ENCODE assay signal across 1 cellular context in genomic region chr7:26189697-26190096, GRCh38.
TF ChIP-seq lines count a peak whose summit lies in the region.

No MANE protein-coding gene starts in this region.

TF ChIP-seq in GM12878, 131 proteins besides CTCF, POLR2A, EP300 and RAD21:
- no peak for TF ChIP-seq IKZF2 (IDR thresholded peaks at IDR 0.05)
- TF ChIP-seq BACH1 (IDR thresholded peaks at IDR 0.05; ENCODE audit: borderline replicate concordance) = peak; percentile 61
- TF ChIP-seq SREBF2 (IDR thresholded peaks at IDR 0.05; ENCODE audit: low read length) = no peak
- TF ChIP-seq SMARCA5 (IDR thresholded peaks at IDR 0.05) = no peak
- TF ChIP-seq RUNX3 (IDR thresholded peaks at IDR 0.05; ENCODE audit: low read length) = 0 out of 2 replicates have a peak, but pooled peaks have one; percentile 2
- TF ChIP-seq DPF2 (IDR thresholded peaks at IDR 0.05) = no peak
- TF ChIP-seq KDM1A (IDR thresholded peaks at IDR 0.05; ENCODE audit: borderline replicate concordance) = no peak
- TF ChIP-seq NR2C1 (IDR thresholded peaks at IDR 0.05) = no peak
- no peak for TF ChIP-seq ZZZ3 (IDR thresholded peaks at IDR 0.05; ENCODE audit: control insufficient read depth, insufficient read length, low read depth)
- TF ChIP-seq WRNIP1 (IDR thresholded peaks at IDR 0.05; ENCODE audit: borderline replicate concordance, low read depth, low read length) = no peak
- no peak for TF ChIP-seq GATAD2B (conservative IDR thresholded peaks at IDR 0.05; ENCODE audit: low read depth)
- TF ChIP-seq POLR2AphosphoS5 (IDR thresholded peaks at IDR 0.05; ENCODE audit: low read length) = no peak
- no peak for TF ChIP-seq E2F4 (IDR thresholded peaks at IDR 0.05; ENCODE audit: low read depth, low read length)
- no peak for TF ChIP-seq USF1 (IDR thresholded peaks at IDR 0.05; ENCODE audit: borderline replicate concordance, extremely low read length, insufficient read depth, low read depth, low read length)
- no peak for TF ChIP-seq PKNOX1 (IDR thresholded peaks at IDR 0.05)
- TF ChIP-seq IRF4 (IDR thresholded peaks at IDR 0.05; ENCODE audit: low read depth, low read length) = no peak
- no peak for TF ChIP-seq RELA (IDR thresholded peaks at IDR 0.05; ENCODE audit: borderline replicate concordance, partially characterized antibody)
- TF ChIP-seq BCL3 (IDR thresholded peaks at IDR 0.05; ENCODE audit: borderline replicate concordance, insufficient read depth, low read depth, low read length, poor library complexity, severe bottlenecking) = peak; percentile 29
- no peak for TF ChIP-seq CBX5 (IDR thresholded peaks at IDR 0.05; ENCODE audit: low read depth)
- TF ChIP-seq ZBTB4 (CRISPR knock-in tag; IDR thresholded peaks at IDR 0.05) = peak; percentile 72
- no peak for TF ChIP-seq SIX5 (IDR thresholded peaks at IDR 0.05; ENCODE audit: low read depth, low read length, severe bottlenecking)
